Comparison of ENCODE assay signal across 8 cellular contexts in the genomic region with DNA sequence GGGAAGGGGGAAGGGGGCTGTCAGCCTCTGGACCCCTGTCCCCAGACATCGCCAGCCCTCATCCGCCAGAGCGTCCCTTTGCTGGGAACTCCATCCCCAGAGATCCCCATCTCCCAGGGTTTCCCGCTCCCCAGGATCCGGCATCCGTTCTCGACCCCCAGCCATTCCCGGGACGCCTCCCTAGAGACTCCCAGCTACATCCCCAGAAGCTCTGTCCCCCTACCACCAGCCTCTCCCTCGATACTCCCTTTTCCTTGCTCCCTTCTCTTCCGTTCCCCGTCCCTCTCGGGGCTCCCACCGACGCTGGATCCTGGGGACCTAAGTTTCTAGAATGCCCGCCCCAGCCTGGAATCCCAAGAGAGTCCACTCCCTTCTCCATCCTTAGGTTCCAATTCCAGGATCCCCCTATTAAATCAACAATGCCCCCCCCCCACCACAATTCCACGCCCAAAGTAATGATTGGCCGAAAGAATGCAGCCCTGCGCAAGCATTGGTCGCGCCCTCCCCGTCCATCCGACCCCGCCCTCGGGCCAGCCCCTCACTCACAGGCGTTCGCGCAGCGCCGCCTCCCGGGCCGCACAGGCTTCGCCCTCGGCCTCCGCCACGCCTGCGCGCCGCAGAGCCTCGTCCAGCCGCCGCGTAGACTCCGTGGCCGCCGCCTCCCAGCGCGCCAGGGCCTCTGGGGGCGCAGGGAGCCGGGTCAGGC. TPM values are rescaled to one million over a fixed set of nuclear protein-coding genes. Genes with fewer than 3 reads are reported as not detected.
DNase-seq lines count a peak whose midpoint lies in the region; FAIRE-seq and TF ChIP-seq lines count a peak whose summit lies in the region.

No MANE protein-coding gene starts in this region.

- H3K9me3 ChIP-seq in SJSA1 (replicated peaks) (peaks cover 3% of the 10 kb centered on the region; the same call in 1 of the 2 replicates), osteoblast (ENCODE audit: low read depth, low read length) (no peaks in the 10 kb centered on the region), testis (no peaks in the 10 kb centered on the region)

- TF ChIP-seq CTCF in osteoblast (IDR thresholded peaks at IDR 0.05; ENCODE audit: extremely low read depth, low read depth, low read length) (peak; percentile 54), testis (IDR thresholded peaks at IDR 0.05) (peak; percentile 58 to 77 (median 73))

- TF ChIP-seq POLR2A in H54 (IDR thresholded peaks at IDR 0.05; ENCODE audit: low read depth, low read length): no peak
- TF ChIP-seq POLR2A in testis (IDR thresholded peaks at IDR 0.05): no peak

- H3K27ac ChIP-seq in SJSA1 (no peak overlapping the region), osteoblast (ENCODE audit: low read depth, low read length) (no peak overlapping the region), testis (no peak overlapping the region)

- H2AFZ ChIP-seq in osteoblast (ENCODE audit: low read length): peak overlapping the region; percentile 89

- H3K36me3 ChIP-seq in SJSA1 (no peaks in the 10 kb centered on the region), osteoblast (ENCODE audit: insufficient read depth, low read length) (no peaks in the 10 kb centered on the region), testis (ENCODE audit: low read depth, missing control alignments) (no peaks in the 10 kb centered on the region)

- in situ Hi-C loops in G401 (cut with HindIII; ENCODE audit: low sequenced_read_pairs): no loop called here

- intact Hi-C loops in testis (cut with DNase I; ENCODE audit: low total_unique reads): no loop called here

- no peaks in the 10 kb centered on the region for H4K20me1 ChIP-seq in osteoblast (ENCODE audit: insufficient read depth, low read length)

- 1% methylated on average over 26 to 50 of the region's 50 CpGs for WGBS in testis, 2 donors

- H3K27me3 ChIP-seq in SJSA1 (replicated peaks): peaks cover 4% of the 10 kb centered on the region; the same call in 1 of the 2 replicates
- H3K27me3 ChIP-seq in osteoblast (ENCODE audit: insufficient read depth, low read length): peaks cover 21% of the 10 kb centered on the region
- no peaks in the 10 kb centered on the region for H3K27me3 ChIP-seq in testis

- H3K4me2 ChIP-seq in osteoblast (ENCODE audit: insufficient read depth, low read length): peak overlapping the region; percentile 92

- no peaks in the 10 kb centered on the region for H3K79me2 ChIP-seq in osteoblast (ENCODE audit: insufficient read depth, low read length)

- DNase-seq in G401 (ENCODE audit: low spot score) (peak; percentile 61), H54 (ENCODE audit: insufficient read length, low spot score) (peak; percentile 98), M059J (ENCODE audit: low read depth) (peak; percentile 92), SJSA1 (ENCODE audit: low read depth in 1 of 2, low spot score in 2 of 2) (peak; percentile 80 to 94), glomerular visceral epithelial cell (ENCODE audit: extremely low spot score) (peak; percentile 89), osteoblast (ENCODE audit: insufficient read length, low spot score, missing footprints) (peak; percentile 100), testis (peak; percentile 94)
- peak; percentile 94 for DNase-seq in activated naive CD4-positive, alpha-beta T cell treated with Interleukin-2 at 50 U/mL for 16 hours

- H3K4me1 ChIP-seq in SJSA1 (replicated peaks): peaks cover 18% of the 10 kb centered on the region
- H3K4me1 ChIP-seq in osteoblast (ENCODE audit: insufficient read depth, low read length): peaks cover 9% of the 10 kb centered on the region
- H3K4me1 ChIP-seq in testis: peaks cover 8% of the 10 kb centered on the region

- H3K4me3 ChIP-seq in SJSA1 (peak overlapping the region; percentile 34), osteoblast (ENCODE audit: insufficient read depth, low read length) (peak overlapping the region; percentile 69), testis (peak overlapping the region; percentile 49)

- peak; percentile 6 for FAIRE-seq in H54 (lab: Jason Lieb, UNC)

RNA-seq across cellular contexts. Expression of a gene that starts 3.2 kb away (rescaled TPM):
- total RNA-seq in G401 (2014; rRNA removed; shearing (Covaris generic)): 0.71 and 1.8 TPM in 2 replicates
- total RNA-seq in M059J (2014; rRNA removed; shearing (Covaris generic)): 0.47 TPM in 1 of 2 replicates, not detected in the other
- not detected in 2 replicates for total RNA-seq in SJSA1 (2014; rRNA removed; shearing (Covaris generic))
- not detected in 2 replicates for total RNA-seq in osteoblast
- 1 to 10 TPM in 1 of 2 donors, not detected in 1; 1.3 TPM for total RNA-seq in testis
- 0.45 TPM for polyA plus RNA-seq in testis (ENCODE audit: insufficient read depth, low read depth, low replicate concordance)

RNA-seq across cellular contexts. Expression of a gene that starts 13.7 kb away (rescaled TPM):
- total RNA-seq in G401 (2014; rRNA removed; shearing (Covaris generic)): not detected in 2 replicates
- 0.05 TPM in 1 of 2 replicates, not detected in the other for total RNA-seq in M059J (2014; rRNA removed; shearing (Covaris generic))
- total RNA-seq in SJSA1 (2014; rRNA removed; shearing (Covaris generic)): not detected in 2 replicates
- total RNA-seq in osteoblast (not detected in 2 replicates), testis (1 to 10 TPM; 3.4 to 4.4 TPM)
- 20.5 TPM for polyA plus RNA-seq in testis (ENCODE audit: insufficient read depth, low read depth, low replicate concordance)

RNA-seq across cellular contexts. Expression of a gene that starts 14.6 kb away (rescaled TPM):
- 174 and 187 TPM in 2 replicates for total RNA-seq in G401 (2014; rRNA removed; shearing (Covaris generic))
- total RNA-seq in M059J (2014; rRNA removed; shearing (Covaris generic)): 490 and 600 TPM in 2 replicates
- 0.45 and 3.8 TPM in 2 replicates for total RNA-seq in SJSA1 (2014; rRNA removed; shearing (Covaris generic))
- total RNA-seq in osteoblast (10.1 and 13.8 TPM in 2 replicates), testis (10 to 100 TPM; 37.4 to 64.4 TPM)
- polyA plus RNA-seq in testis (ENCODE audit: insufficient read depth, low read depth, low replicate concordance): 71.4 TPM

RNA-seq across cellular contexts. Expression of a gene that starts 29.0 kb away (rescaled TPM):
- 76.7 and 112 TPM in 2 replicates for total RNA-seq in G401 (2014; rRNA removed; shearing (Covaris generic))
- 144 and 151 TPM in 2 replicates for total RNA-seq in M059J (2014; rRNA removed; shearing (Covaris generic))
- total RNA-seq in SJSA1 (2014; rRNA removed; shearing (Covaris generic)): 58.5 and 67.9 TPM in 2 replicates
- total RNA-seq in osteoblast: 41.3 and 50.7 TPM in 2 replicates
- total RNA-seq in testis: 10 to 100 TPM; 44.0 to 48.3 TPM
- polyA plus RNA-seq in testis (ENCODE audit: insufficient read depth, low read depth, low replicate concordance): 28.6 TPM

RNA-seq across cellular contexts. Expression of a gene that starts 53.5 kb away (rescaled TPM):
- 35.0 and 41.1 TPM in 2 replicates for total RNA-seq in G401 (2014; rRNA removed; shearing (Covaris generic))
- total RNA-seq in M059J (2014; rRNA removed; shearing (Covaris generic)): 9.6 and 16.8 TPM in 2 replicates
- 19.5 and 31.6 TPM in 2 replicates for total RNA-seq in SJSA1 (2014; rRNA removed; shearing (Covaris generic))
- 10.9 and 14.7 TPM in 2 replicates for total RNA-seq in osteoblast
- total RNA-seq in testis: 10 to 100 TPM; 21.6 to 22.9 TPM
- 9.7 TPM for polyA plus RNA-seq in testis (ENCODE audit: insufficient read depth, low read depth, low replicate concordance)
